In the genomic region with DNA sequence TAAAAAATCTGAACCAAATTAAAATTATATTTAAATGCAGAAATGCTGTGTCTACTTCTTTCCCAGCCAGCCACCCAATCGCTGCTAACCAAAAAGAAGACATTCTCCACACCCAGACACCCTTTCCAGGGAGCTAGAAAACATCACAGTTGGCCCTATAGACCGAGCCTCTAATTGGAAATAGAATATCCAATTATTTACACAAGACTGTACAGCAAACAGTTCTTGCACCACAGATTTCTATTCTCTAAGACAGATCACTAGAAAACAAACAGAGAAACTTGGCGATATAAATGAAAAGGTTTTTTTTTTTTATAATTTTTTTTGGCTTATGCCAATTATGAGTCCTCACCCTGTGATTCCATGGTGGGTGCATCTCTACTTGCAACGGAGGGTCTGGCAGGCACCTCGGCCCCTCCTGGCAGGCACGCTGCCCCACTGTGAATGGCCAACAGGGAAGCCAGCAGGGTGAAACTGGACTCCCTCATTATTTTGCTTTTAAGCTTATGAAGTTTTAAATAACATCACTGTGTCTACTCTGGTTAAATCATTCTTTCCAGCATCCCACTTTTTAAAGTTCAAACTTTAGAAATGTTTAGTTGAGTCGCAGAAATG, we compare ENCODE assay signal across 1 cellular context.
TF ChIP-seq lines count a peak whose summit lies in the region.

No MANE protein-coding gene starts in this region.

TF ChIP-seq in HepG2, 621 proteins besides CTCF, POLR2A, EP300 and RAD21:
- TF ChIP-seq RBAK (CRISPR knock-in tag; IDR thresholded peaks at IDR 0.05) (no peak), SIX4 (CRISPR knock-in tag; IDR thresholded peaks at IDR 0.05) (no peak), RFX1 (IDR thresholded peaks at IDR 0.05) (no peak), SPEN (CRISPR knock-in tag; IDR thresholded peaks at IDR 0.05; ENCODE audit: low read depth) (no peak), MLLT10 (CRISPR knock-in tag; IDR thresholded peaks at IDR 0.05) (no peak), RCOR2 (CRISPR knock-in tag; IDR thresholded peaks at IDR 0.05) (no peak), POLR2AphosphoS5 (IDR thresholded peaks at IDR 0.05; ENCODE audit: low read depth, low read length) (no peak), ZFP82 (CRISPR knock-in tag; IDR thresholded peaks at IDR 0.05; ENCODE audit: borderline replicate concordance) (no peak), ZNF746 (CRISPR knock-in tag; IDR thresholded peaks at IDR 0.05) (no peak), ZNF33B (CRISPR knock-in tag; IDR thresholded peaks at IDR 0.05) (no peak), KDM1A (CRISPR knock-in tag; IDR thresholded peaks at IDR 0.05) (no peak), NR2F1 (CRISPR knock-in tag; IDR thresholded peaks at IDR 0.05) (no peak), PCBP1 (IDR thresholded peaks at IDR 0.05; ENCODE audit: borderline replicate concordance, low read depth, low read length) (no peak), ZNF33A (CRISPR knock-in tag; IDR thresholded peaks at IDR 0.05; ENCODE audit: borderline replicate concordance) (no peak), NKX3-1 (CRISPR knock-in tag; IDR thresholded peaks at IDR 0.05) (no peak)
